1 cellular context compared by ENCODE assay signal in the genomic region with DNA sequence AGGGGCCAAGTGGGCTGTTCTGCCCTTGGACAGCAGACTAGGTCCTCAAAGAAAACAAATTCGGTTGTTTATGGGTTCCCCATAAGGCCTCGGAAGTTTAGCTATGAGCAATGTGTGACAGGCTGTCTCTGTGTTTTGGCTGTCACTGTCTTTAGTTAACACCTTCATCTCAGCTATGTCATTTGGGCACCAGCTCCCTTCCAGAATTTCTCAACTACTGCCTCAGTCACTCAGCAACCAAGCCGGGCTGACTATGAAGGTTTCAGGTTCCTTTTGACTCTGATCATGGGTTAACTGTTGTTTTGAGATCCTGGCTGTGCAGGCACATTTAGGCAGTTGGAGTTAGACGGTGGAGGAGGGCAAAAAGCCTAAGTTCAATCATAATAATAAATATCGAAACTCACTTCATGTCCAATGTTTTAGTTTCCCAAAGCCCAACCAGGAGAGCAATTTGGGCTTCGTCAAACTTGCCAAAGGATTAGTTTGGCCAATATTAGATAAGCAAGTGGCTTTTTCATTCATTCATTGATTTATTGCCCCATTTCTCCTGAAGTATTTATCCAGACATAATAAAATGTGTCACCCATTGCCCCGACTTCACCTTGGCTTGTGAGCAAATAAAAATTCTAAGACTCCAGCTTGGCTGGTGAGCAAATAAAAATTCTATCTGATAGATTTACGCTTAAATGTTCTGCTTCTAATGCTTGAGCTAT.
TF ChIP-seq lines count a peak whose summit lies in the region.

No MANE protein-coding gene starts in this region.

TF ChIP-seq in H1, 55 proteins besides CTCF, POLR2A, EP300 and RAD21:
- TF ChIP-seq, protein P1, sequence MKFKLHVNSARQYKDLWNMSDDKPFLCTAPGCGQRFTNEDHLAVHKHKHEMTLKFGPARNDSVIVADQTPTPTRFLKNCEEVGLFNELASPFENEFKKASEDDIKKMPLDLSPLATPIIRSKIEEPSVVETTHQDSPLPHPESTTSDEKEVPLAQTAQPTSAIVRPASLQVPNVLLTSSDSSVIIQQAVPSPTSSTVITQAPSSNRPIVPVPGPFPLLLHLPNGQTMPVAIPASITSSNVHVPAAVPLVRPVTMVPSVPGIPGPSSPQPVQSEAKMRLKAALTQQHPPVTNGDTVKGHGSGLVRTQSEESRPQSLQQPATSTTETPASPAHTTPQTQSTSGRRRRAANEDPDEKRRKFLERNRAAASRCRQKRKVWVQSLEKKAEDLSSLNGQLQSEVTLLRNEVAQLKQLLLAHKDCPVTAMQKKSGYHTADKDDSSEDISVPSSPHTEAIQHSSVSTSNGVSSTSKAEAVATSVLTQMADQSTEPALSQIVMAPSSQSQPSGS (IDR thresholded peaks at IDR 0.05; ENCODE audit: low read length) = no peak
- TF ChIP-seq BRCA1 (IDR thresholded peaks at IDR 0.05; ENCODE audit: low read depth, low read length) (no peak), TCF12 (IDR thresholded peaks at IDR 0.05; ENCODE audit: low read depth, low read length) (no peak), ASH2L (IDR thresholded peaks at IDR 0.05; ENCODE audit: low read length) (no peak), ZNF274 (IDR thresholded peaks at IDR 0.05; ENCODE audit: borderline replicate concordance, extremely low read depth, low read length) (no peak)
